Comparison of ENCODE assay signal across 19 cellular contexts in genomic region chr15:55234104-55234799, GRCh38.
"Had no signal": no experiment of that assay in that cellular context is flagged by ENCODE, and none has a peak within 500 bp of the region (broad histone marks: within the 10 kb centered on the region; RNA-seq: fewer than 3 reads in every experiment).

No MANE protein-coding gene starts in this region.

- H3K36me3 ChIP-seq: ascending aorta, neural progenitor cell had no signal

- H3K4me3 ChIP-seq: ascending aorta, coronary artery, neural progenitor cell, psoas muscle, skin epidermis had no signal

- H3K27ac ChIP-seq: ascending aorta, coronary artery, foreskin keratinocyte, neural progenitor cell, psoas muscle, skin epidermis had no signal

- FAIRE-seq: islet of Langerhans had no signal

- H3K27me3 ChIP-seq: ascending aorta, foreskin keratinocyte, neural progenitor cell had no signal

- DNase-seq: activated B cell treated with CpG ODN at 0.5 μM for 24 hours; activated CD4-positive, alpha-beta T cell treated with anti-CD3 and anti-CD28 coated beads, Interleukin-2, amount 10 ng/mL, durations not matched to agents 24 days and 14 days; activated naive CD4-positive, alpha-beta T cell treated with Interleukin-2 at 50 U/mL for 16 hours; foreskin keratinocyte; hippocampal formation; left cardiac atrium; mammary epithelial cell; midbrain; psoas muscle; right cardiac atrium; T-helper 1 cell; T-helper 9 cell had no signal

- H3K4me2 ChIP-seq: neural progenitor cell had no signal

- H3K4me3 Mint-ChIP-seq: activated B cell treated with CpG ODN at 0.5 μM for 24 hours; activated CD4-positive, alpha-beta T cell treated with anti-CD3 and anti-CD28 coated beads, Interleukin-2, amount 10 ng/mL, durations not matched to agents 24 days and 14 days; central memory CD8-positive, alpha-beta T cell; neural progenitor cell had no signal

- H3K4me1 ChIP-seq: ascending aorta, foreskin keratinocyte, neural progenitor cell, psoas muscle had no signal

- H2AFZ ChIP-seq: neural progenitor cell had no signal

- H3K27me3 Mint-ChIP-seq: activated B cell treated with CpG ODN at 0.5 μM for 24 hours; activated CD4-positive, alpha-beta T cell treated with anti-CD3 and anti-CD28 coated beads, Interleukin-2, amount 10 ng/mL, durations not matched to agents 24 days and 14 days; central memory CD8-positive, alpha-beta T cell had no signal

- H3K9ac ChIP-seq: neural progenitor cell had no signal

- H3K36me3 Mint-ChIP-seq: neural progenitor cell had no signal

- H3K9me3 ChIP-seq: ascending aorta, psoas muscle had no signal

- H3K27ac Mint-ChIP-seq: activated B cell treated with CpG ODN at 0.5 μM for 24 hours; activated CD4-positive, alpha-beta T cell treated with anti-CD3 and anti-CD28 coated beads, Interleukin-2, amount 10 ng/mL, durations not matched to agents 24 days and 14 days; activated T-helper 2 cell treated with anti-CD3 and anti-CD28 coated beads, Interferon-gamma antibody, Interleukin-2, Interleukin-4, amounts not matched to agents 10 μg/mL and 5 μg/mL and 100 μg/mL, durations not matched to agents 14 hours and 24 hours and 36 hours; neural progenitor cell had no signal

- H3K4me1 Mint-ChIP-seq: activated B cell treated with CpG ODN at 0.5 μM for 24 hours, neural progenitor cell had no signal

- H3K9me3 Mint-ChIP-seq: activated B cell treated with CpG ODN at 0.5 μM for 24 hours; activated CD4-positive, alpha-beta T cell treated with anti-CD3 and anti-CD28 coated beads, Interleukin-2, amount 10 ng/mL, durations not matched to agents 24 days and 14 days; activated T-helper 2 cell treated with anti-CD3 and anti-CD28 coated beads, Interferon-gamma antibody, Interleukin-2, Interleukin-4, amounts not matched to agents 10 μg/mL and 5 μg/mL and 100 μg/mL, durations not matched to agents 14 hours and 24 hours and 36 hours; central memory CD8-positive, alpha-beta T cell; neural progenitor cell had no signal

- ATAC-seq: foreskin keratinocyte, left cardiac atrium, psoas muscle, right cardiac atrium had no signal
